Comparison of ENCODE assay signal across 2 cellular contexts in the genomic region with DNA sequence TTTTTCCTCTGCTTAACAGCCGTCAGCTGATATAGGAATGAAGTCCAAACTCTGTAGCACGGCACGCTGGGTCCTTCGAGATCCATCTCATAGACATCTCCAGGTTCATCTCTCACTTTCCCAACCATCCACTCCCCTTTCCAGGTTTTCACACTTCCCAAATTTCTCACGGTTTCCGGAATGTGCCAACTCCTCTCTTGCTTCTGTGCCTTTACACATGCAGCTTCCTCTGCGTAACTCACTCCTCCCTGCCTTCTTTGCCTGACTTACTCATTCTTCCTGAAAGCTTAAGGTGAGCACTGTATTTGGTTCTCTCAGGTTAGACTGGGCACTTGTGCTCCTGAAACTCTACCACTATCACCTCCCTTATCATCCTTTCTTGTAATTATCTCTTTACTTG.
TF ChIP-seq lines count a peak whose summit lies in the region.

No MANE protein-coding gene starts in this region.

TF ChIP-seq in GM23338, 12 proteins besides CTCF, POLR2A, EP300 and RAD21:
- TF ChIP-seq, protein P1, sequence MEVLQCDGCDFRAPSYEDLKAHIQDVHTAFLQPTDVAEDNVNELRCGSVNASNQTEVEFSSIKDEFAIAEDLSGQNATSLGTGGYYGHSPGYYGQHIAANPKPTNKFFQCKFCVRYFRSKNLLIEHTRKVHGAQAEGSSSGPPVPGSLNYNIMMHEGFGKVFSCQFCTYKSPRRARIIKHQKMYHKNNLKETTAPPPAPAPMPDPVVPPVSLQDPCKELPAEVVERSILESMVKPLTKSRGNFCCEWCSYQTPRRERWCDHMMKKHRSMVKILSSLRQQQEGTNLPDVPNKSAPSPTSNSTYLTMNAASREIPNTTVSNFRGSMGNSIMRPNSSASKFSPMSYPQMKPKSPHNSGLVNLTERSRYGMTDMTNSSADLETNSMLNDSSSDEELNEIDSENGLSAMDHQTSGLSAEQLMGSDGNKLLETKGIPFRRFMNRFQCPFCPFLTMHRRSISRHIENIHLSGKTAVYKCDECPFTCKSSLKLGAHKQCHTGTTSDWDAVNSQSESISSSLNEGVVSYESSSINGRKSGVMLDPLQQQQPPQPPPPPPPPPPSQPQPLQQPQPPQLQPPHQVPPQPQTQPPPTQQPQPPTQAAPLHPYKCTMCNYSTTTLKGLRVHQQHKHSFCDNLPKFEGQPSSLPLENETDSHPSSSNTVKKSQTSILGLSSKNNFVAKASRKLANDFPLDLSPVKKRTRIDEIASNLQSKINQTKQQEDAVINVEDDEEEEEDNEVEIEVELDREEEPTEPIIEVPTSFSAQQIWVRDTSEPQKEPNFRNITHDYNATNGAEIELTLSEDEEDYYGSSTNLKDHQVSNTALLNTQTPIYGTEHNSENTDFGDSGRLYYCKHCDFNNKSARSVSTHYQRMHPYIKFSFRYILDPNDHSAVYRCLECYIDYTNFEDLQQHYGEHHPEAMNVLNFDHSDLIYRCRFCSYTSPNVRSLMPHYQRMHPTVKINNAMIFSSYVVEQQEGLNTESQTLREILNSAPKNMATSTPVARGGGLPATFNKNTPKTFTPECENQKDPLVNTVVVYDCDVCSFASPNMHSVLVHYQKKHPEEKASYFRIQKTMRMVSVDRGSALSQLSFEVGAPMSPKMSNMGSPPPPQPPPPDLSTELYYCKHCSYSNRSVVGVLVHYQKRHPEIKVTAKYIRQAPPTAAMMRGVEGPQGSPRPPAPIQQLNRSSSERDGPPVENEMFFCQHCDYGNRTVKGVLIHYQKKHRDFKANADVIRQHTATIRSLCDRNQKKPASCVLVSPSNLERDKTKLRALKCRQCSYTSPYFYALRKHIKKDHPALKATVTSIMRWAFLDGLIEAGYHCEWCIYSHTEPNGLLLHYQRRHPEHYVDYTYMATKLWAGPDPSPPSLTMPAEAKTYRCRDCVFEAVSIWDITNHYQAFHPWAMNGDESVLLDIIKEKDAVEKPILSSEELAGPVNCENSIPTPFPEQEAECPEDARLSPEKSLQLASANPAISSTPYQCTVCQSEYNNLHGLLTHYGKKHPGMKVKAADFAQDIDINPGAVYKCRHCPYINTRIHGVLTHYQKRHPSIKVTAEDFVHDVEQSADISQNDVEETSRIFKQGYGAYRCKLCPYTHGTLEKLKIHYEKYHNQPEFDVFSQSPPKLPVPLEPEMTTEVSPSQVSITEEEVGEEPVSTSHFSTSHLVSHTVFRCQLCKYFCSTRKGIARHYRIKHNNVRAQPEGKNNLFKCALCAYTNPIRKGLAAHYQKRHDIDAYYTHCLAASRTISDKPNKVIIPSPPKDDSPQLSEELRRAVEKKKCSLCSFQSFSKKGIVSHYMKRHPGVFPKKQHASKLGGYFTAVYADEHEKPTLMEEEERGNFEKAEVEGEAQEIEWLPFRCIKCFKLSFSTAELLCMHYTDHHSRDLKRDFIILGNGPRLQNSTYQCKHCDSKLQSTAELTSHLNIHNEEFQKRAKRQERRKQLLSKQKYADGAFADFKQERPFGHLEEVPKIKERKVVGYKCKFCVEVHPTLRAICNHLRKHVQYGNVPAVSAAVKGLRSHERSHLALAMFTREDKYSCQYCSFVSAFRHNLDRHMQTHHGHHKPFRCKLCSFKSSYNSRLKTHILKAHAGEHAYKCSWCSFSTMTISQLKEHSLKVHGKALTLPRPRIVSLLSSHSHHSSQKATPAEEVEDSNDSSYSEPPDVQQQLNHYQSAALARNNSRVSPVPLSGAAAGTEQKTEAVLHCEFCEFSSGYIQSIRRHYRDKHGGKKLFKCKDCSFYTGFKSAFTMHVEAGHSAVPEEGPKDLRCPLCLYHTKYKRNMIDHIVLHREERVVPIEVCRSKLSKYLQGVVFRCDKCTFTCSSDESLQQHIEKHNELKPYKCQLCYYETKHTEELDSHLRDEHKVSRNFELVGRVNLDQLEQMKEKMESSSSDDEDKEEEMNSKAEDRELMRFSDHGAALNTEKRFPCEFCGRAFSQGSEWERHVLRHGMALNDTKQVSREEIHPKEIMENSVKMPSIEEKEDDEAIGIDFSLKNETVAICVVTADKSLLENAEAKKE (CRISPR knock-in tag; IDR thresholded peaks at IDR 0.05): no peak
- no peak for TF ChIP-seq POLR2AphosphoS5 (IDR thresholded peaks at IDR 0.05; ENCODE audit: low read depth)
- no peak for TF ChIP-seq ZNF114 (CRISPR knock-in tag; IDR thresholded peaks at IDR 0.05)
- no peak for TF ChIP-seq STAT1 (IDR thresholded peaks at IDR 0.05; ENCODE audit: unreplicated experiment)
- TF ChIP-seq, protein P2, sequence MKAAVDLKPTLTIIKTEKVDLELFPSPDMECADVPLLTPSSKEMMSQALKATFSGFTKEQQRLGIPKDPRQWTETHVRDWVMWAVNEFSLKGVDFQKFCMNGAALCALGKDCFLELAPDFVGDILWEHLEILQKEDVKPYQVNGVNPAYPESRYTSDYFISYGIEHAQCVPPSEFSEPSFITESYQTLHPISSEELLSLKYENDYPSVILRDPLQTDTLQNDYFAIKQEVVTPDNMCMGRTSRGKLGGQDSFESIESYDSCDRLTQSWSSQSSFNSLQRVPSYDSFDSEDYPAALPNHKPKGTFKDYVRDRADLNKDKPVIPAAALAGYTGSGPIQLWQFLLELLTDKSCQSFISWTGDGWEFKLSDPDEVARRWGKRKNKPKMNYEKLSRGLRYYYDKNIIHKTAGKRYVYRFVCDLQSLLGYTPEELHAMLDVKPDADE (IDR thresholded peaks at IDR 0.05): no peak
- TF ChIP-seq NANOG (IDR thresholded peaks at IDR 0.05; ENCODE audit: borderline replicate concordance): no peak

TF ChIP-seq in endothelial cell of umbilical vein, 7 proteins besides CTCF, POLR2A, EP300 and RAD21:
- TF ChIP-seq EZH2 (IDR thresholded peaks at IDR 0.05; ENCODE audit: borderline replicate concordance, low read depth, low read length, severe bottlenecking): no peak
- no peak for TF ChIP-seq POLR2AphosphoS5 (IDR thresholded peaks at IDR 0.05; ENCODE audit: insufficient read depth, low read depth, low read length)
- TF ChIP-seq GATA2 (IDR thresholded peaks at IDR 0.05; ENCODE audit: insufficient read depth, insufficient read length, low read depth, low read length): no peak
- no peak for TF ChIP-seq FOS (IDR thresholded peaks at IDR 0.05; ENCODE audit: borderline replicate concordance, insufficient read depth, low read length)
- TF ChIP-seq JUN (IDR thresholded peaks at IDR 0.05; ENCODE audit: borderline replicate concordance, insufficient read depth, insufficient read length, low read depth): no peak
- TF ChIP-seq MYC (IDR thresholded peaks at IDR 0.05; ENCODE audit: low read depth, low read length): no peak
- TF ChIP-seq, protein P3, sequence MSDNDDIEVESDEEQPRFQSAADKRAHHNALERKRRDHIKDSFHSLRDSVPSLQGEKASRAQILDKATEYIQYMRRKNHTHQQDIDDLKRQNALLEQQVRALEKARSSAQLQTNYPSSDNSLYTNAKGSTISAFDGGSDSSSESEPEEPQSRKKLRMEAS (IDR thresholded peaks at IDR 0.05; ENCODE audit: insufficient read depth, insufficient read length): no peak
